Comparison of ENCODE assay signal across 22 cellular contexts in the genomic region with DNA sequence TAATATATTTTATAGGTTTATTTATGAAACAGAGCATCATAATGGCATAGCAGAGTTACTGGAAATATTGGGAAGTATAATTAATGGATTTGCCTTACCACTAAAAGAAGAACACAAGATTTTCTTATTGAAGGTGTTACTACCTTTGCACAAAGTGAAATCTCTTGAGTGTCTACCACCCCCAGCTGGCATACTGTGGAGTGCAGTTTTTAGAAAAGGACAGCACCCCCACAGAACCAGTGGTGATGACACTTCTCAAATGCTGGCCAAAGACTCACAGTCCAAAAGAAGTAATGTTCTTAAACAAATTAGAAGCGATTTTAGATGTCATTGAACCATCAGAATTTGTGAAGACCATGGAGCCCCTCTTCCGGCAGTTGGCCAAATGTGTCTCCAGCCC. TPM values are rescaled to one million over a fixed set of nuclear protein-coding genes. Genes with fewer than 3 reads are reported as not detected.
DNase-seq lines count a peak whose midpoint lies in the region; ATAC-seq and TF ChIP-seq lines count a peak whose summit lies in the region.
"Had no signal": no experiment of that assay in that cellular context is flagged by ENCODE, and none has a peak within 500 bp of the region (broad histone marks: within the 10 kb centered on the region; RNA-seq: fewer than 3 reads in every experiment).

No MANE protein-coding gene starts in this region.

- H3K4me3 Mint-ChIP-seq in MCF 10A (ENCODE audit: unreplicated experiment), result no peak overlapping the region
- no peak overlapping the region for H3K4me3 Mint-ChIP-seq in CD4-positive, alpha-beta memory T cell
- H3K4me3 Mint-ChIP-seq: CD8-positive, alpha-beta T cell; T-helper 1 cell treated with Interleukin-12 subunit alpha and Interleukin-12 subunit beta and Interleukin-4 antibody, amounts not matched to agents 30 μg/mL and 1 μg/mL, for 36 hours had no signal

- H3K36me3 ChIP-seq in breast epithelium (no peaks in the 10 kb centered on the region), aorta (ENCODE audit: control insufficient read depth in 1 of 2, insufficient read depth in 2 of 2, low read length in 1 of 2) (no peaks in the 10 kb centered on the region)
- H3K36me3 ChIP-seq in CD4-positive, alpha-beta memory T cell (ENCODE audit: insufficient read depth, low read length), result peaks cover 11% of the 10 kb centered on the region

- no peak overlapping the region for H3K27ac Mint-ChIP-seq in MCF 10A (ENCODE audit: low read depth, unreplicated experiment)
- no peak overlapping the region for H3K27ac Mint-ChIP-seq in CD4-positive, alpha-beta memory T cell
- H3K27ac Mint-ChIP-seq: activated naive CD4-positive, alpha-beta T cell treated with anti-CD3 and anti-CD28 coated beads, Interleukin-2, amount 50 U/mL, for 24 hours; CD8-positive, alpha-beta T cell; T-helper 1 cell treated with Interleukin-12 subunit alpha and Interleukin-12 subunit beta and Interleukin-4 antibody, amounts not matched to agents 30 μg/mL and 1 μg/mL, for 36 hours had no signal

- intact Hi-C loops in MCF 10A (cut with micrococcal nuclease), result no loop called here
- intact Hi-C loops in breast epithelium (cut with DNase I; ENCODE audit: low total_unique reads), result no loop called here
- intact Hi-C loops in aorta (cut with DNase I), result no loop called here
- intact Hi-C loops in CD4-positive, alpha-beta memory T cell (cut with micrococcal nuclease), result no loop called here

- H3K4me1 ChIP-seq in breast epithelium (no peaks in the 10 kb centered on the region), aorta (ENCODE audit: control insufficient read depth in 1 of 2, insufficient read depth in 2 of 2, low read length in 2 of 2) (no peaks in the 10 kb centered on the region)
- H3K4me1 ChIP-seq in CD4-positive, alpha-beta memory T cell (ENCODE audit: insufficient read depth, low read length), result peaks cover 5% of the 10 kb centered on the region
- H3K4me1 ChIP-seq: suprapubic skin had no signal

- CTCF ChIA-PET in MCF 10A (lab: Yijun Ruan, JAX), result no interaction called here
- CTCF ChIA-PET in CD4-positive, alpha-beta memory T cell (lab: Charles Lee; ENCODE audit: partially characterized antibody), result no interaction called here

- ATAC-seq in aorta (ENCODE audit: low FRiP score) (no peak), HG02623 (IDR thresholded peaks at IDR 0.05; ENCODE audit: unreplicated experiment) (no peak), GM19324 (IDR thresholded peaks at IDR 0.05; ENCODE audit: low FRiP score, unreplicated experiment) (no peak)
- ATAC-seq: CD8-positive, alpha-beta T cell had no signal

- 94 to 96% methylated on average over 2 of the region's 2 CpGs for WGBS in aorta, 2 donors

- H3K9me3 ChIP-seq in breast epithelium (no peaks in the 10 kb centered on the region), aorta (ENCODE audit: control insufficient read depth, low read length) (no peaks in the 10 kb centered on the region)
- H3K9me3 ChIP-seq in CD4-positive, alpha-beta memory T cell (ENCODE audit: control insufficient read depth in 1 of 2, low read length in 2 of 2), result no peaks in the 10 kb centered on the region
- H3K9me3 ChIP-seq: suprapubic skin had no signal

- H3K27me3 ChIP-seq in breast epithelium (no peaks in the 10 kb centered on the region), aorta (ENCODE audit: control insufficient read depth in 1 of 2, insufficient read depth in 2 of 2, low read length in 1 of 2) (no peaks in the 10 kb centered on the region)
- H3K27me3 ChIP-seq in CD4-positive, alpha-beta memory T cell (ENCODE audit: insufficient read depth, low read length), result no peaks in the 10 kb centered on the region
- H3K27me3 ChIP-seq: suprapubic skin had no signal

- H3K4me3 ChIP-seq in breast epithelium, result no peak overlapping the region
- H3K4me3 ChIP-seq in LNCaP clone FGC (ENCODE audit: low read depth, low read length), result no peak overlapping the region
- H3K4me3 ChIP-seq in cardiac fibroblast (replicated peaks in 1 of 2; ENCODE audit: low read depth in 2 of 2, low read length in 2 of 2), result no peak overlapping the region
- H3K4me3 ChIP-seq in aorta (ENCODE audit: low read length in 2 of 2), result no peak overlapping the region
- no peak overlapping the region for H3K4me3 ChIP-seq in CD4-positive, alpha-beta memory T cell (ENCODE audit: low read length in 2 of 2)
- H3K4me3 ChIP-seq: suprapubic skin had no signal

- DNase-seq in MCF 10A (ENCODE audit: unreplicated experiment) (peak; percentile 7), breast epithelium (ENCODE audit: low spot score in 2 of 2) (no peak), LNCaP clone FGC (ENCODE audit: low read depth) (no peak), cardiac fibroblast (ENCODE audit: low read depth in 2 of 2) (no peak), aorta (no peak)
- DNase-seq in CD4-positive, alpha-beta memory T cell, result no peak
- DNase-seq: activated CD4-positive, alpha-beta T cell treated with anti-CD3 and anti-CD28 coated beads, Interleukin-2, amount 50 U/mL, for 48 hours; activated T-cell treated with anti-CD3 and anti-CD28 coated beads, Interleukin-2, amount 50 U/mL, for 1 hour; CD8-positive, alpha-beta T cell; H7; kidney; NCI-H1092 treated with DMSO at 0.1 percent for 48 hours; NCI-H2029 treated with DMSO at 0.1 percent for 48 hours; NCI-H510A; occipital lobe; retina; SHP77 treated with DMSO at 0.1 percent for 48 hours had no signal

- H3K4me1 Mint-ChIP-seq in MCF 10A (ENCODE audit: insufficient read depth, unreplicated experiment), result no peaks in the 10 kb centered on the region
- H3K4me1 Mint-ChIP-seq in CD4-positive, alpha-beta memory T cell, result peaks cover 0 to 12% (median 5%) of the 10 kb centered on the region in 4 donors

- no peak for TF ChIP-seq CTCF in MCF 10A (IDR thresholded peaks at IDR 0.05; ENCODE audit: unreplicated experiment)
- no peak for TF ChIP-seq CTCF in breast epithelium (IDR thresholded peaks at IDR 0.05)
- 0 out of 2 replicates have a peak, but pooled peaks have one; percentile 3 for TF ChIP-seq CTCF in LNCaP clone FGC (IDR thresholded peaks at IDR 0.05; ENCODE audit: control insufficient read depth, extremely low read depth, insufficient read depth)
- TF ChIP-seq CTCF in cardiac fibroblast (IDR thresholded peaks at IDR 0.05; ENCODE audit: low read depth, low read length), result peak; percentile 3

- H3K27me3 Mint-ChIP-seq in MCF 10A (ENCODE audit: insufficient read depth, unreplicated experiment), result peaks cover 13% of the 10 kb centered on the region
- H3K27me3 Mint-ChIP-seq in CD4-positive, alpha-beta memory T cell, result no peaks in the 10 kb centered on the region
- H3K27me3 Mint-ChIP-seq: activated naive CD4-positive, alpha-beta T cell treated with anti-CD3 and anti-CD28 coated beads, Interleukin-2, amount 50 U/mL, for 24 hours had no signal

- H3K36me3 Mint-ChIP-seq in MCF 10A (ENCODE audit: insufficient read depth, unreplicated experiment), result no peaks in the 10 kb centered on the region
- peaks cover 9 to 39% of the 10 kb centered on the region in 2 donors for H3K36me3 Mint-ChIP-seq in CD4-positive, alpha-beta memory T cell
- H3K36me3 Mint-ChIP-seq: activated naive CD4-positive, alpha-beta T cell treated with anti-CD3 and anti-CD28 coated beads, Interleukin-2, amount 50 U/mL, for 24 hours had no signal

- no peak overlapping the region for H3K27ac ChIP-seq in breast epithelium
- no peak overlapping the region for H3K27ac ChIP-seq in aorta (ENCODE audit: low read depth in 1 of 2, low read length in 2 of 2)
- H3K27ac ChIP-seq in CD4-positive, alpha-beta memory T cell (ENCODE audit: low read depth, low read length), result no peak overlapping the region
- H3K27ac ChIP-seq: suprapubic skin had no signal

- TF ChIP-seq POLR2A in breast epithelium (IDR thresholded peaks at IDR 0.05), result no peak

- POLR2A ChIA-PET in MCF 10A (lab: Yijun Ruan, JAX), result no interaction called here
- POLR2A ChIA-PET in CD4-positive, alpha-beta memory T cell (lab: Charles Lee; ENCODE audit: partially characterized antibody), result no interaction called here

- no TSS peak for BruUV-seq in MCF 10A (replicated peaks; lab: Mats Ljungman, UMichigan)

- H3K9me3 Mint-ChIP-seq in MCF 10A (ENCODE audit: unreplicated experiment), result no peaks in the 10 kb centered on the region
- peaks cover 0 to 3% (median 0%) of the 10 kb centered on the region in 8 donors for H3K9me3 Mint-ChIP-seq in CD4-positive, alpha-beta memory T cell
- H3K9me3 Mint-ChIP-seq: activated naive CD4-positive, alpha-beta T cell treated with anti-CD3 and anti-CD28 coated beads, Interleukin-2, amount 50 U/mL, for 24 hours; CD8-positive, alpha-beta T cell; T-helper 1 cell treated with Interleukin-12 subunit alpha and Interleukin-12 subunit beta and Interleukin-4 antibody, amounts not matched to agents 30 μg/mL and 1 μg/mL, for 36 hours had no signal

RNA-seq across cellular contexts. Expression of a gene that starts 35.6 kb away (rescaled TPM):
- 61.5 and 77.5 TPM in 2 replicates for total RNA-seq in MCF 10A (2022)
- 10 to 100 TPM; 51.8 to 78.1 (median 65.5) TPM for total RNA-seq in breast epithelium
- total RNA-seq in aorta, result 10 to 100 TPM; 62.7 to 74.4 TPM
- polyA plus RNA-seq in aorta, result 10 to 100 TPM; 29.4 to 99.6 TPM
- 10 to 100 TPM; 77.2 to 88.8 TPM for total RNA-seq in CD4-positive, alpha-beta memory T cell
- 10 to 100 TPM; 10.0 to 26.9 TPM for polyA plus RNA-seq in CD4-positive, alpha-beta memory T cell

RNA-seq across cellular contexts. Expression of a gene that starts 36.3 kb away (rescaled TPM):
- 5.7 and 7.4 TPM in 2 replicates for total RNA-seq in MCF 10A (2022)
- 10 to 100 TPM; 11.8 to 18.1 (median 12.4) TPM for total RNA-seq in breast epithelium
- 1 to 10 TPM; 7.7 to 8.0 TPM for total RNA-seq in aorta
- 1 to 10 TPM; 7.1 to 8.5 TPM for polyA plus RNA-seq in aorta
- total RNA-seq in CD4-positive, alpha-beta memory T cell, result 10 to 100 TPM; 13.3 to 15.1 TPM
- polyA plus RNA-seq in CD4-positive, alpha-beta memory T cell, result 10 to 100 TPM in 1 of 2 donors, 1 to 10 TPM in 1; 4.6 to 10.2 TPM

RNA-seq across cellular contexts. Expression of a gene that starts 58.1 kb away (rescaled TPM):
- total RNA-seq in MCF 10A (2022), result 3.0 and 7.6 TPM in 2 replicates
- 10 to 100 TPM in 2 of 3 donors, 1 to 10 TPM in 1; 7.5 to 11.5 (median 10.8) TPM for total RNA-seq in breast epithelium
- 10 to 100 TPM; 10.3 to 24.1 TPM for total RNA-seq in aorta
- polyA plus RNA-seq in aorta, result 10 to 100 TPM in 1 of 2 donors, under 1 TPM in 1; 0.88 to 11.3 TPM
- 10 to 100 TPM; 45.1 to 49.8 TPM for total RNA-seq in CD4-positive, alpha-beta memory T cell
- 1 to 10 TPM in 1 of 2 donors, under 1 TPM in 1; 0.02 to 1.2 TPM for polyA plus RNA-seq in CD4-positive, alpha-beta memory T cell

Comparison
In these comparisons a context has a peak if more than half of its experiments do, and no peak if none do; other contexts are left out.
1. CTCF ChIP-seq: peak in LNCaP clone FGC (single experiment) and cardiac fibroblast (single experiment); none in MCF 10A (single experiment) and breast epithelium (0 of 3).